ENCODE assay signal across 23 cellular contexts in genomic region chr3:39068556-39068955, GRCh38. TPM values are rescaled to one million over a fixed set of nuclear protein-coding genes. Genes with fewer than 3 reads are reported as not detected.
DNase-seq lines count a peak whose midpoint lies in the region; ATAC-seq, FAIRE-seq and TF ChIP-seq lines count a peak whose summit lies in the region.
"Had no signal": no experiment of that assay in that cellular context is flagged by ENCODE, and none has a peak within 500 bp of the region (broad histone marks: within the 10 kb centered on the region; RNA-seq: fewer than 3 reads in every experiment).

No MANE protein-coding gene starts in this region.

- TF ChIP-seq POLR2A in HepG2 (IDR thresholded peaks at IDR 0.05; ENCODE audit: insufficient read depth in 1 of 2, low read depth in 2 of 2, low read length in 2 of 2) = no peak
- TF ChIP-seq POLR2A in right lobe of liver (IDR thresholded peaks at IDR 0.05) = no peak

- FAIRE-seq in HepG2 (lab: Jason Lieb, UNC) = no peak
- FAIRE-seq in kidney (lab: Jason Lieb, UNC) = no peak
- FAIRE-seq: A204.1, GM12878, GM19239 had no signal

- in situ Hi-C loops in HepG2 (cut with HindIII; ENCODE audit: extremely low pct_ligation_motif_present, low pct_unique_long_range_greater_than_20kb) = no loop called here
- in situ Hi-C loops in SK-MEL-5 (cut with HindIII; ENCODE audit: low pct_unique_long_range_greater_than_20kb, low sequenced_read_pairs) = no loop called here

- H3K27me3 ChIP-seq in HepG2 (ENCODE audit: control insufficient read depth in 1 of 2, insufficient read depth in 2 of 2, low read length in 2 of 2) (no peaks in the 10 kb centered on the region), right lobe of liver (no peaks in the 10 kb centered on the region)

- H3K79me2 ChIP-seq in HepG2 (ENCODE audit: insufficient read depth, low read length) = peaks cover 5% of the 10 kb centered on the region

- H3K27ac ChIP-seq in HepG2 (ENCODE audit: extremely low read length, insufficient read depth, low read length) (no peak overlapping the region), right lobe of liver (no peak overlapping the region), kidney (ENCODE audit: low read depth in 2 of 2, low read length in 2 of 2) (no peak overlapping the region)
- H3K27ac ChIP-seq: 22Rv1 had no signal

- H3K9me3 ChIP-seq in HepG2 (ENCODE audit: low read length) = no peaks in the 10 kb centered on the region
- no peaks in the 10 kb centered on the region for H3K9me3 ChIP-seq in right lobe of liver
- H3K9me3 ChIP-seq in kidney (ENCODE audit: control insufficient read depth in 1 of 2, low read length in 2 of 2) = no peaks in the 10 kb centered on the region
- H3K9me3 ChIP-seq: Caco-2 had no signal

- CTCF ChIA-PET in HepG2 (lab: Yijun Ruan, JAX; ENCODE audit: low intra/inter-chr PET ratio, low total read pairs) = no interaction called here

- TF ChIP-seq RAD21 in HepG2 (CRISPR knock-in tag; IDR thresholded peaks at IDR 0.05) = no peak

- POLR2A ChIA-PET in HepG2 (lab: Yijun Ruan, JAX) = no interaction called here

- ATAC-seq in HepG2 = no peak
- ATAC-seq in right lobe of liver = no peak
- no peak for ATAC-seq in GM19351 (IDR thresholded peaks at IDR 0.05; ENCODE audit: unreplicated experiment)
- ATAC-seq: GM12878, GM23338, HCT116 had no signal

- no peak for DNase-seq in HepG2 (ENCODE audit: low spot score)
- DNase-seq in right lobe of liver = no peak
- DNase-seq in SK-MEL-5 (ENCODE audit: low read depth, low spot score) = peak; percentile 56
- peak; percentile 24 for DNase-seq in globus pallidus (ENCODE audit: low spot score)
- no peak for DNase-seq in AML-193 (lab: John Stamatoyannopoulos, UW)
- no peak for DNase-seq in kidney
- no peak for DNase-seq in amygdala (lab: John Stamatoyannopoulos, UW)
- DNase-seq: ACHN; C1 segment of cervical spinal cord; Caco-2; CD4-positive, alpha-beta memory T cell; DMS79; EL; GDM1; H9 had no signal

- no peak for TF ChIP-seq EP300 in HepG2 (IDR thresholded peaks at IDR 0.05; ENCODE audit: low read depth in 2 of 2, low read length in 2 of 2)
- TF ChIP-seq EP300 in HepG2 (CRISPR knock-in tag; IDR thresholded peaks at IDR 0.05; ENCODE audit: borderline replicate concordance) = no peak

- 97% methylated on average over 3 of the region's 3 CpGs for WGBS in HepG2 (ENCODE audit: low lambda C conversion rate)
- WGBS in right lobe of liver (ENCODE audit: insufficient coverage, low coverage, low lambda C conversion rate, missing lambda C conversion rate) = 73% methylated on average over 3 of the region's 3 CpGs

- H3K36me3 ChIP-seq in HepG2 (replicated peaks in 1 of 2; ENCODE audit: control insufficient read depth in 1 of 2, insufficient read depth in 2 of 2, low read length in 2 of 2) (peaks cover 6 to 58% of the 10 kb centered on the region in 2 experiments), right lobe of liver (peaks cover 0 to 32% (median 3%) of the 10 kb centered on the region in 4 donors), kidney (ENCODE audit: control insufficient read depth in 1 of 2, insufficient read depth in 2 of 2, low read length in 2 of 2) (peaks cover 19 to 39% of the 10 kb centered on the region in 2 donors)

- H2AFZ ChIP-seq in HepG2 (ENCODE audit: low read length) = no peak overlapping the region
- H2AFZ ChIP-seq: GM23338 had no signal

- H3K4me3 ChIP-seq in HepG2 (replicated peaks in 1 of 3; ENCODE audit: insufficient read depth in 1 of 3, low read depth in 2 of 3, low read length in 3 of 3) = no peak overlapping the region
- no peak overlapping the region for H3K4me3 ChIP-seq in right lobe of liver
- H3K4me3 ChIP-seq in kidney (ENCODE audit: low read length in 2 of 2) = no peak overlapping the region
- H3K4me3 ChIP-seq: GM12878, GM23338 had no signal

- TF ChIP-seq CTCF in HepG2 (CRISPR knock-in tag; IDR thresholded peaks at IDR 0.05) (no peak), right lobe of liver (IDR thresholded peaks at IDR 0.05) (no peak), kidney (IDR thresholded peaks at IDR 0.05; ENCODE audit: borderline replicate concordance, extremely low read depth, insufficient read depth) (no peak)

- H3K4me1 ChIP-seq in HepG2 (ENCODE audit: insufficient read depth, low read length) = no peaks in the 10 kb centered on the region
- no peaks in the 10 kb centered on the region for H3K4me1 ChIP-seq in right lobe of liver
- H3K4me1 ChIP-seq in kidney (ENCODE audit: control insufficient read depth in 1 of 2, insufficient read depth in 1 of 2, low read depth in 1 of 2, low read length in 2 of 2) = no peaks in the 10 kb centered on the region
- H3K4me1 ChIP-seq: Caco-2 had no signal

- H3K9ac ChIP-seq in HepG2 (ENCODE audit: insufficient read depth, low read depth, low read length) = no peak overlapping the region
- H3K9ac ChIP-seq in kidney (ENCODE audit: low read length in 2 of 2) = no peak overlapping the region

- peaks cover 12% of the 10 kb centered on the region; the same call in 1 of the 2 replicates for H4K20me1 ChIP-seq in HepG2 (ENCODE audit: insufficient read depth, low read length)

- no peak overlapping the region for H3K4me2 ChIP-seq in HepG2 (ENCODE audit: low read depth, low read length)
- H3K4me2 ChIP-seq: GM23338 had no signal

- intact Hi-C loops in HepG2 (cut with micrococcal nuclease; ENCODE audit: unreplicated experiment) = no loop called here
- intact Hi-C loops in right lobe of liver (cut with DNase I) = no loop called here
- intact Hi-C loops in kidney (cut with DNase I) = no loop called here

- BruUV-seq in HepG2 (replicated peaks; lab: Mats Ljungman, UMichigan) = no TSS peak

RNA-seq across cellular contexts. Expression of gene WDR48, which starts 16.7 kb away (rescaled TPM):
- total RNA-seq in HepG2 (2016; rRNA removed; fragmentation: Illumina TruSeq; extraction: Trizol) (29.2 and 67.6 TPM in 2 replicates), right lobe of liver (10 to 100 TPM; 11.3 to 21.9 (median 18.3) TPM), kidney (48.3 TPM)
- 3.7 and 4.5 TPM in 2 replicates for total RNA-seq in HepG2 (2016; cell fraction: cytosol; rRNA removed; fragmentation: Illumina TruSeq; extraction: Trizol; ENCODE audit: low read depth)
- 28.4 and 64.0 TPM in 2 replicates for total RNA-seq in HepG2 (2016; cell fraction: insoluble cytoplasmic fraction; rRNA removed; fragmentation: Illumina TruSeq; extraction: Trizol)
- 11.9 and 14.2 TPM in 2 replicates for total RNA-seq in HepG2 (2016; cell fraction: membrane; rRNA removed; fragmentation: Illumina TruSeq; extraction: Trizol)
- total RNA-seq in HepG2 (2016; cell fraction: nucleus; rRNA removed; fragmentation: Illumina TruSeq; extraction: Trizol) = 27.2 and 39.9 TPM in 2 replicates
- polyA plus RNA-seq in HepG2 (2011; rRNA removed) (25.9 and 31.2 TPM in 2 replicates), kidney (ENCODE audit: insufficient read depth, low read depth, low replicate concordance) (21.0 TPM)
- 11.0 and 18.5 TPM in 2 replicates for polyA plus RNA-seq in HepG2 (2011; cell fraction: cytosol; rRNA removed)
- polyA plus RNA-seq in HepG2 (2011; cell fraction: nucleus; rRNA removed) = 24.5 and 25.2 TPM in 2 replicates
- polyA plus RNA-seq in HepG2 (2012) = 30.0 and 35.6 TPM in 2 replicates
- 2.0 and 2.2 TPM in 2 replicates for polyA plus RNA-seq in HepG2 (2016; cell fraction: cytosol; fragmentation: Illumina TruSeq; extraction: Trizol; ENCODE audit: low read depth)
- polyA plus RNA-seq in HepG2 (2016; cell fraction: insoluble cytoplasmic fraction; fragmentation: Illumina TruSeq; extraction: Trizol; ENCODE audit: low read depth) = 40.6 and 41.7 TPM in 2 replicates
- polyA plus RNA-seq in HepG2 (2016; cell fraction: membrane; fragmentation: Illumina TruSeq; extraction: Trizol; ENCODE audit: low read depth) = 5.0 and 5.6 TPM in 2 replicates
- 24.5 and 26.5 TPM in 2 replicates for polyA plus RNA-seq in HepG2 (2016; cell fraction: nucleus; fragmentation: Illumina TruSeq; extraction: Trizol; ENCODE audit: insufficient read depth, low read depth)
- 15.1 and 21.0 TPM in 2 replicates for polyA minus RNA-seq in HepG2 (2011; rRNA and poly(A)+ RNA removed; ENCODE audit: low replicate concordance)
- polyA minus RNA-seq in HepG2 (2011; cell fraction: cytosol; rRNA and poly(A)+ RNA removed) = 20.9 and 35.2 TPM in 2 replicates
- 67.5 and 78.9 TPM in 2 replicates for polyA minus RNA-seq in HepG2 (2011; cell fraction: nucleus; rRNA and poly(A)+ RNA removed)
- 31.0 and 33.7 TPM in 2 replicates for total RNA-seq in SK-MEL-5 (2014; rRNA removed; shearing (Covaris generic))
- 17.8 and 24.0 TPM in 2 replicates for polyA plus RNA-seq in SK-MEL-5 (2015; cell fraction: cytosol; rRNA removed)
- 77.5 and 78.3 TPM in 2 replicates for polyA plus RNA-seq in SK-MEL-5 (2015; cell fraction: nucleus; rRNA removed)

RNA-seq across cellular contexts. Expression of gene SCN11A, which starts 16.8 kb away (rescaled TPM):
- 0.02 TPM in 1 of 2 replicates, not detected in the other for total RNA-seq in HepG2 (2016; rRNA removed; fragmentation: Illumina TruSeq; extraction: Trizol)
- under 0.01 and 0.10 TPM in 2 replicates for total RNA-seq in HepG2 (2016; cell fraction: cytosol; rRNA removed; fragmentation: Illumina TruSeq; extraction: Trizol; ENCODE audit: low read depth)
- total RNA-seq in HepG2 (2016; cell fraction: insoluble cytoplasmic fraction; rRNA removed; fragmentation: Illumina TruSeq; extraction: Trizol) = 0.02 TPM in 1 of 2 replicates, not detected in the other
- total RNA-seq in HepG2 (2016; cell fraction: membrane; rRNA removed; fragmentation: Illumina TruSeq; extraction: Trizol) = 0.03 and 0.07 TPM in 2 replicates
- 0.06 TPM in 2 replicates for total RNA-seq in HepG2 (2016; cell fraction: nucleus; rRNA removed; fragmentation: Illumina TruSeq; extraction: Trizol)
- polyA plus RNA-seq in HepG2 (2011; rRNA removed) = 0.11 and 0.13 TPM in 2 replicates
- 0.01 and 0.04 TPM in 2 replicates for polyA plus RNA-seq in HepG2 (2011; cell fraction: cytosol; rRNA removed)
- polyA plus RNA-seq in HepG2 (2011; cell fraction: nucleus; rRNA removed) = 0.39 and 0.42 TPM in 2 replicates
- 0.13 and 0.23 TPM in 2 replicates for polyA plus RNA-seq in HepG2 (2012)
- not detected in 2 replicates for polyA plus RNA-seq in HepG2 (2016; cell fraction: cytosol; fragmentation: Illumina TruSeq; extraction: Trizol; ENCODE audit: low read depth)
- polyA plus RNA-seq in HepG2 (2016; cell fraction: insoluble cytoplasmic fraction; fragmentation: Illumina TruSeq; extraction: Trizol; ENCODE audit: low read depth) = not detected in 2 replicates
- not detected in 2 replicates for polyA plus RNA-seq in HepG2 (2016; cell fraction: membrane; fragmentation: Illumina TruSeq; extraction: Trizol; ENCODE audit: low read depth)
- polyA plus RNA-seq in HepG2 (2016; cell fraction: nucleus; fragmentation: Illumina TruSeq; extraction: Trizol; ENCODE audit: insufficient read depth, low read depth) = 0.09 TPM in 1 of 2 replicates, not detected in the other
- 0.02 and 0.08 TPM in 2 replicates for polyA minus RNA-seq in HepG2 (2011; rRNA and poly(A)+ RNA removed; ENCODE audit: low replicate concordance)
- polyA minus RNA-seq in HepG2 (2011; cell fraction: cytosol; rRNA and poly(A)+ RNA removed) = not detected in 2 replicates
- polyA minus RNA-seq in HepG2 (2011; cell fraction: nucleus; rRNA and poly(A)+ RNA removed) = 0.39 and 0.87 TPM in 2 replicates
- under 1 TPM in 5 of 6 experiments, not detected in 1; 0.12 to 0.31 (median 0.16) TPM for total RNA-seq in right lobe of liver
- not detected in 2 replicates for total RNA-seq in SK-MEL-5 (2014; rRNA removed; shearing (Covaris generic))
- polyA plus RNA-seq in SK-MEL-5 (2015; cell fraction: cytosol; rRNA removed) = not detected in 2 replicates
- not detected in 2 replicates for polyA plus RNA-seq in SK-MEL-5 (2015; cell fraction: nucleus; rRNA removed)
- 0.25 TPM for total RNA-seq in kidney
- 0.17 TPM for polyA plus RNA-seq in kidney (ENCODE audit: insufficient read depth, low read depth, low replicate concordance)
- total RNA-seq: Caco-2, H4 had no signal
- polyA plus RNA-seq: CD4-positive, alpha-beta memory T cell had no signal

RNA-seq across cellular contexts. Expression of gene GORASP1, which starts 38.9 kb away (rescaled TPM):
- total RNA-seq in HepG2 (2016; rRNA removed; fragmentation: Illumina TruSeq; extraction: Trizol) = 27.0 and 36.4 TPM in 2 replicates
- 6.2 and 6.3 TPM in 2 replicates for total RNA-seq in HepG2 (2016; cell fraction: cytosol; rRNA removed; fragmentation: Illumina TruSeq; extraction: Trizol; ENCODE audit: low read depth)
- 24.7 and 34.0 TPM in 2 replicates for total RNA-seq in HepG2 (2016; cell fraction: insoluble cytoplasmic fraction; rRNA removed; fragmentation: Illumina TruSeq; extraction: Trizol)
- total RNA-seq in HepG2 (2016; cell fraction: membrane; rRNA removed; fragmentation: Illumina TruSeq; extraction: Trizol) = 11.1 and 12.7 TPM in 2 replicates
- total RNA-seq in HepG2 (2016; cell fraction: nucleus; rRNA removed; fragmentation: Illumina TruSeq; extraction: Trizol) = 42.3 and 46.1 TPM in 2 replicates
- polyA plus RNA-seq in HepG2 (2011; rRNA removed) = 39.8 and 41.6 TPM in 2 replicates
- 22.2 and 27.9 TPM in 2 replicates for polyA plus RNA-seq in HepG2 (2011; cell fraction: cytosol; rRNA removed)
- 99.2 and 109 TPM in 2 replicates for polyA plus RNA-seq in HepG2 (2011; cell fraction: nucleus; rRNA removed)
- polyA plus RNA-seq in HepG2 (2012) = 14.9 and 22.9 TPM in 2 replicates
- 2.9 and 3.2 TPM in 2 replicates for polyA plus RNA-seq in HepG2 (2016; cell fraction: cytosol; fragmentation: Illumina TruSeq; extraction: Trizol; ENCODE audit: low read depth)
- polyA plus RNA-seq in HepG2 (2016; cell fraction: insoluble cytoplasmic fraction; fragmentation: Illumina TruSeq; extraction: Trizol; ENCODE audit: low read depth) = 28.7 and 29.9 TPM in 2 replicates
- 7.1 and 7.7 TPM in 2 replicates for polyA plus RNA-seq in HepG2 (2016; cell fraction: membrane; fragmentation: Illumina TruSeq; extraction: Trizol; ENCODE audit: low read depth)
- polyA plus RNA-seq in HepG2 (2016; cell fraction: nucleus; fragmentation: Illumina TruSeq; extraction: Trizol; ENCODE audit: insufficient read depth, low read depth) = 59.7 and 73.8 TPM in 2 replicates
- 59.3 and 84.8 TPM in 2 replicates for polyA minus RNA-seq in HepG2 (2011; rRNA and poly(A)+ RNA removed; ENCODE audit: low replicate concordance)
- 13.8 and 14.9 TPM in 2 replicates for polyA minus RNA-seq in HepG2 (2011; cell fraction: cytosol; rRNA and poly(A)+ RNA removed)
- 46.4 and 49.4 TPM in 2 replicates for polyA minus RNA-seq in HepG2 (2011; cell fraction: nucleus; rRNA and poly(A)+ RNA removed)
- total RNA-seq in right lobe of liver = 10 to 100 TPM; 27.8 to 35.5 (median 33.1) TPM
- 56.8 and 58.2 TPM in 2 replicates for total RNA-seq in SK-MEL-5 (2014; rRNA removed; shearing (Covaris generic))
- polyA plus RNA-seq in SK-MEL-5 (2015; cell fraction: cytosol; rRNA removed) = 56.3 and 62.0 TPM in 2 replicates
- 317 and 364 TPM in 2 replicates for polyA plus RNA-seq in SK-MEL-5 (2015; cell fraction: nucleus; rRNA removed)
- total RNA-seq in kidney = 70.9 TPM
- polyA plus RNA-seq in kidney (ENCODE audit: insufficient read depth, low read depth, low replicate concordance) = 38.8 TPM

RNA-seq across cellular contexts. Expression of gene TTC21A, which starts 38.9 kb away (rescaled TPM):
- 0.31 and 0.39 TPM in 2 replicates for total RNA-seq in HepG2 (2016; rRNA removed; fragmentation: Illumina TruSeq; extraction: Trizol)
- total RNA-seq in HepG2 (2016; cell fraction: cytosol; rRNA removed; fragmentation: Illumina TruSeq; extraction: Trizol; ENCODE audit: low read depth) = 0.88 TPM in 1 of 2 replicates, not detected in the other
- 0.26 and 0.36 TPM in 2 replicates for total RNA-seq in HepG2 (2016; cell fraction: insoluble cytoplasmic fraction; rRNA removed; fragmentation: Illumina TruSeq; extraction: Trizol)
- 0.07 and 0.22 TPM in 2 replicates for total RNA-seq in HepG2 (2016; cell fraction: membrane; rRNA removed; fragmentation: Illumina TruSeq; extraction: Trizol)
- 0.50 and 2.4 TPM in 2 replicates for total RNA-seq in HepG2 (2016; cell fraction: nucleus; rRNA removed; fragmentation: Illumina TruSeq; extraction: Trizol)
- polyA plus RNA-seq in HepG2 (2011; rRNA removed) = 1.5 and 1.6 TPM in 2 replicates
- 0.27 and 0.48 TPM in 2 replicates for polyA plus RNA-seq in HepG2 (2011; cell fraction: cytosol; rRNA removed)
- polyA plus RNA-seq in HepG2 (2011; cell fraction: nucleus; rRNA removed) = 4.9 and 6.3 TPM in 2 replicates
- polyA plus RNA-seq in HepG2 (2012) = 0.63 and 0.74 TPM in 2 replicates
- 0.08 and 0.12 TPM in 2 replicates for polyA plus RNA-seq in HepG2 (2016; cell fraction: cytosol; fragmentation: Illumina TruSeq; extraction: Trizol; ENCODE audit: low read depth)
- 0.25 and 0.41 TPM in 2 replicates for polyA plus RNA-seq in HepG2 (2016; cell fraction: insoluble cytoplasmic fraction; fragmentation: Illumina TruSeq; extraction: Trizol; ENCODE audit: low read depth)
- 0.14 and 0.63 TPM in 2 replicates for polyA plus RNA-seq in HepG2 (2016; cell fraction: membrane; fragmentation: Illumina TruSeq; extraction: Trizol; ENCODE audit: low read depth)
- 2.2 TPM in 2 replicates for polyA plus RNA-seq in HepG2 (2016; cell fraction: nucleus; fragmentation: Illumina TruSeq; extraction: Trizol; ENCODE audit: insufficient read depth, low read depth)
- 1.4 and 2.3 TPM in 2 replicates for polyA minus RNA-seq in HepG2 (2011; rRNA and poly(A)+ RNA removed; ENCODE audit: low replicate concordance)
- 0.53 TPM in 1 of 2 replicates, not detected in the other for polyA minus RNA-seq in HepG2 (2011; cell fraction: cytosol; rRNA and poly(A)+ RNA removed)
- 3.1 and 5.3 TPM in 2 replicates for polyA minus RNA-seq in HepG2 (2011; cell fraction: nucleus; rRNA and poly(A)+ RNA removed)
- 1 to 10 TPM; 1.4 to 3.5 (median 2.5) TPM for total RNA-seq in right lobe of liver
- 0.95 and 1.7 TPM in 2 replicates for total RNA-seq in SK-MEL-5 (2014; rRNA removed; shearing (Covaris generic))
- polyA plus RNA-seq in SK-MEL-5 (2015; cell fraction: cytosol; rRNA removed) = 1.2 and 2.6 TPM in 2 replicates
- polyA plus RNA-seq in SK-MEL-5 (2015; cell fraction: nucleus; rRNA removed) = 29.1 and 31.5 TPM in 2 replicates
- total RNA-seq in kidney = 14.1 TPM
- 4.8 TPM for polyA plus RNA-seq in kidney (ENCODE audit: insufficient read depth, low read depth, low replicate concordance)

Comparison
In these comparisons a context has a peak if more than half of its experiments do, and no peak if none do; other contexts are left out.
1. DNase-seq: peak in SK-MEL-5 (single experiment) and globus pallidus (single experiment); none in HepG2 (single experiment), right lobe of liver (0 of 3), AML-193 (0 of 2), kidney (single experiment) and amygdala (0 of 56).